30 cellular contexts compared by ENCODE assay signal in genomic region chr10:44835300-44835699, GRCh38.
"Had no signal": no experiment of that assay in that cellular context is flagged by ENCODE, and none has a peak within 500 bp of the region (broad histone marks: within the 10 kb centered on the region; RNA-seq: fewer than 3 reads in every experiment).

No MANE protein-coding gene starts in this region.

- DNase-seq: hypothalamus; immature natural killer cell; kidney; left colon; left lung; lower lobe of right lung; mammary epithelial cell; mesendoderm; naive B cell; natural killer cell; nephron progenitor cell; ovary; right lobe of liver; stimulated activated CD4-positive, alpha-beta T cell treated with anti-CD3 and anti-CD28 coated beads, Interleukin-1b, Interleukin-23, amount 100 ng/mL, for 48 hours; stimulated activated CD4-positive, alpha-beta T cell treated with anti-CD3 and anti-CD28 coated beads, Interleukin-2, amount 100 ng/mL, for 48 hours; stimulated activated CD4-positive, alpha-beta T cell treated with anti-CD3 and anti-CD28 coated beads, Interleukin-4, amount 100 ng/mL, for 4 hours; stimulated activated CD8-positive, alpha-beta memory T cell treated with anti-CD3 and anti-CD28 coated beads, Interleukin-4, amount 100 ng/mL, for 48 hours; stimulated activated naive CD4-positive, alpha-beta T cell treated with Interleukin-2 at 50 U/mL for 16 hours; stomach; testis; tibial artery; trophoblast cell; upper lobe of right lung had no signal

- H3K4me1 Mint-ChIP-seq: immature natural killer cell; mesothelial cell of epicardium; naive B cell; natural killer cell; nephron progenitor cell; stimulated activated memory B cell treated with anti-CD40 and anti-IgM and Interleukin-4, amounts not matched to agents 10 μg/mL and 1 μg/mL and 100 μg/mL, for 72 hours had no signal

- H3K27ac Mint-ChIP-seq: immature natural killer cell; mesothelial cell of epicardium; naive B cell; natural killer cell; nephron progenitor cell; neural progenitor cell; progenitor cell of endocrine pancreas; stimulated activated memory B cell treated with anti-CD40 and anti-IgM and Interleukin-4, amounts not matched to agents 10 μg/mL and 1 μg/mL and 100 μg/mL, for 72 hours had no signal

- H2AFZ ChIP-seq: neural progenitor cell had no signal

- H3K4me3 ChIP-seq: left lung, lower lobe of right lung, neural progenitor cell, ovary, right atrium auricular region, right lobe of liver, smooth muscle cell, stomach, testis, tibial artery, upper lobe of right lung had no signal

- H3K4me2 ChIP-seq: neural progenitor cell, smooth muscle cell had no signal

- H3K27ac ChIP-seq: left lung, lower lobe of right lung, neural progenitor cell, neutrophil, ovary, right atrium auricular region, right lobe of liver, stomach, testis, tibial artery, upper lobe of right lung had no signal

- H3K4me3 Mint-ChIP-seq: immature natural killer cell; mesothelial cell of epicardium; naive B cell; natural killer cell; nephron progenitor cell; neural progenitor cell; stimulated activated memory B cell treated with anti-CD40 and anti-IgM and Interleukin-4, amounts not matched to agents 10 μg/mL and 1 μg/mL and 100 μg/mL, for 72 hours had no signal

- H3K9ac ChIP-seq: neural progenitor cell had no signal

- H3K9me3 Mint-ChIP-seq: immature natural killer cell; mesothelial cell of epicardium; naive B cell; natural killer cell; nephron progenitor cell; neural progenitor cell; stimulated activated memory B cell treated with anti-CD40 and anti-IgM and Interleukin-4, amounts not matched to agents 10 μg/mL and 1 μg/mL and 100 μg/mL, for 72 hours had no signal

- H3K27me3 ChIP-seq: left lung, neural progenitor cell, ovary, right atrium auricular region, right lobe of liver, stomach, testis, tibial artery, upper lobe of right lung had no signal

- H3K36me3 ChIP-seq: left lung, lower lobe of right lung, neural progenitor cell, neutrophil, ovary, right atrium auricular region, right lobe of liver, stomach, tibial artery, upper lobe of right lung had no signal

- H3K4me1 ChIP-seq: left lung, lower lobe of right lung, right atrium auricular region, right lobe of liver, stomach, testis, tibial artery, upper lobe of right lung had no signal

- H3K9me3 ChIP-seq: left lung, lower lobe of right lung, neutrophil, ovary, right atrium auricular region, right lobe of liver, stomach, testis, tibial artery, upper lobe of right lung had no signal

- ATAC-seq: left colon; left lung; lower lobe of right lung; natural killer cell; right lobe of liver; stimulated activated memory B cell treated with anti-CD40 and anti-IgM and Interleukin-4, amounts not matched to agents 10 μg/mL and 1 μg/mL and 100 μg/mL, for 72 hours; upper lobe of right lung had no signal
